ENCODE assay signal across 10 cellular contexts in genomic region chr12:66901136-66901932, GRCh38.
DNase-seq lines count a peak whose midpoint lies in the region; ATAC-seq and TF ChIP-seq lines count a peak whose summit lies in the region.
"Had no signal": no experiment of that assay in that cellular context is flagged by ENCODE, and none has a peak within 500 bp of the region (broad histone marks: within the 10 kb centered on the region; RNA-seq: fewer than 3 reads in every experiment).

No MANE protein-coding gene starts in this region.

- H3K4me3 ChIP-seq in MM.1S (ENCODE audit: low read length), result peak overlapping the region; percentile 21
- H3K4me3 ChIP-seq in BE2C (ENCODE audit: low read depth, low read length), result no peak overlapping the region
- H3K4me3 ChIP-seq: adrenal gland had no signal

- H3K4me2 ChIP-seq in MM.1S (ENCODE audit: low read depth, low read length), result peak overlapping the region; percentile 56

- H3K27me3 ChIP-seq in MM.1S (replicated peaks; ENCODE audit: insufficient read depth, low read length), result no peaks in the 10 kb centered on the region
- H3K27me3 ChIP-seq in BE2C, result no peaks in the 10 kb centered on the region
- H3K27me3 ChIP-seq: adrenal gland had no signal

- no peaks in the 10 kb centered on the region for H3K79me2 ChIP-seq in MM.1S (ENCODE audit: low read length)

- H3K27ac ChIP-seq in MM.1S (ENCODE audit: low read length), result peak overlapping the region; percentile 3; the same call in 1 of the 2 replicates
- H3K27ac ChIP-seq: adrenal gland had no signal

- H3F3A ChIP-seq in MM.1S (ENCODE audit: insufficient read depth, low read length), result peaks cover 18% of the 10 kb centered on the region

- 0 out of 2 replicates have a peak, but pooled peaks cover 6% of the 10 kb centered on the region for H4K20me1 ChIP-seq in MM.1S (ENCODE audit: insufficient read depth, low read length)

- H3K4me1 ChIP-seq in MM.1S (ENCODE audit: low read length) (peaks cover 30% of the 10 kb centered on the region), BE2C (no peaks in the 10 kb centered on the region)
- H3K4me1 ChIP-seq: adrenal gland had no signal

- no peaks in the 10 kb centered on the region for H3K9me3 ChIP-seq in MM.1S (replicated peaks; ENCODE audit: insufficient read depth, low read length)
- no peaks in the 10 kb centered on the region for H3K9me3 ChIP-seq in BE2C
- H3K9me3 ChIP-seq: adrenal gland had no signal

- no peak for DNase-seq in activated CD4-positive, CD25-positive, alpha-beta regulatory T cell (lab: John Stamatoyannopoulos, UW)
- DNase-seq in MM.1S, result peak; percentile 72
- DNase-seq in pons (ENCODE audit: low spot score), result peak; percentile 28
- DNase-seq in hippocampal formation (lab: John Stamatoyannopoulos, UW), result no peak
- no peak for DNase-seq in activated effector memory CD4-positive, alpha-beta T cell treated with anti-CD3 and anti-CD28 coated beads, Interleukin-2, amount 50 U/mL, for 16 hours
- DNase-seq in BE2C, result no peak
- DNase-seq: 8988T, adrenal gland had no signal

- H3K9me2 ChIP-seq in MM.1S (replicated peaks; ENCODE audit: insufficient read depth, low read length), result no peaks in the 10 kb centered on the region

- H2AFZ ChIP-seq in MM.1S (ENCODE audit: low read length), result no peak overlapping the region

- H3K36me3 ChIP-seq in MM.1S (replicated peaks; ENCODE audit: insufficient read depth, low read length) (no peaks in the 10 kb centered on the region), BE2C (no peaks in the 10 kb centered on the region)
- H3K36me3 ChIP-seq: adrenal gland had no signal

- ATAC-seq in activated CD4-positive, CD25-positive, alpha-beta regulatory T cell treated with anti-CD3 and anti-CD28 coated beads, Interleukin-2, amount 50 U/mL, for 24 hours, result peak; percentile 30 to 44
- peak; percentile 96 for ATAC-seq in HG02642 (IDR thresholded peaks at IDR 0.05; ENCODE audit: poor library complexity, unreplicated experiment)

- H3K9ac ChIP-seq in MM.1S (ENCODE audit: low read length), result no peak overlapping the region

- no peak for TF ChIP-seq CTCF in MM.1S (IDR thresholded peaks at IDR 0.05; ENCODE audit: low read length)
- no peak for TF ChIP-seq CTCF in BE2C (IDR thresholded peaks at IDR 0.05; ENCODE audit: low read depth, low read length)

Comparison
In these comparisons a context has a peak if more than half of its experiments do, and no peak if none do; other contexts are left out.
1. DNase-seq: peak in MM.1S (single experiment) and pons (single experiment); none in activated CD4-positive, CD25-positive, alpha-beta regulatory T cell (0 of 4), hippocampal formation (0 of 2), activated effector memory CD4-positive, alpha-beta T cell treated with anti-CD3 and anti-CD28 coated beads, Interleukin-2, amount 50 U/mL, for 16 hours (single experiment) and BE2C (single experiment).